8 cellular contexts compared by ENCODE assay signal in the genomic region with DNA sequence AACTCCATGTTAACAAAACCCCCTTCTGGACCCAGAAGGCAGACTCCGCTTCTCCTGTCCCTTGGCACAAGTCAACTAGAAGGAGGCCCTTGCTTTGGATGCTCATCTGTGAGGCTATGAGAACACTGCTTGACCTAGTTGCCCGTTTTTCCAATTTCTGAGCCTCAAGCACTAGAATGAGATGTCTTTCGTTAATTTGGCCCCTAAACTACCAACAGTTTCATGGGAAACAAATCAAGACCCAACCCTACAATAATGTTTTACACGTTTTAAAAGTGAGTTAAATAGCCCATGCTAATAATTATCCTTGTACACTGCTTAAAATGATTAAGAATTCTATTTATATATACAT. TPM values are rescaled to one million over a fixed set of nuclear protein-coding genes. Genes with fewer than 3 reads are reported as not detected.
DNase-seq lines count a peak whose midpoint lies in the region; ATAC-seq and TF ChIP-seq lines count a peak whose summit lies in the region.

No MANE protein-coding gene starts in this region.

- H3K4me1 Mint-ChIP-seq in T-helper 2 cell treated with Interferon-gamma antibody and Interleukin-4, amounts not matched to agents 5 μg/mL and 100 μg/mL, for 36 hours (ENCODE audit: low read depth), result peaks cover 35% of the 10 kb centered on the region

- TF ChIP-seq POLR2A in adrenal gland (IDR thresholded peaks at IDR 0.05), result no peak

- peaks cover 0 to 10% of the 10 kb centered on the region in 2 donors for H3K4me1 ChIP-seq in adrenal gland (replicated peaks in 1 of 2)
- peaks cover 6 to 13% of the 10 kb centered on the region in 2 donors for H3K4me1 ChIP-seq in left lung
- peaks cover 3 to 13% of the 10 kb centered on the region in 2 donors for H3K4me1 ChIP-seq in thoracic aorta (ENCODE audit: control insufficient read depth in 1 of 2, low read depth in 2 of 2)

- no peak for DNase-seq in T-helper 2 cell treated with Interferon-gamma antibody and Interleukin-4, amounts not matched to agents 5 μg/mL and 100 μg/mL, for 36 hours (ENCODE audit: low spot score)
- no peak for DNase-seq in T-helper 2 cell
- no peak for DNase-seq in adrenal gland
- DNase-seq in left lung, result no peak
- DNase-seq in thoracic aorta (ENCODE audit: low spot score), result no peak
- DNase-seq in sciatic nerve (ENCODE audit: low spot score), result no peak
- no peak for DNase-seq in UCSD-AML1 (lab: John Stamatoyannopoulos, UW; ENCODE audit: unreplicated experiment)

- peaks cover 15% of the 10 kb centered on the region for H3K9me3 Mint-ChIP-seq in T-helper 2 cell treated with Interferon-gamma antibody and Interleukin-4, amounts not matched to agents 5 μg/mL and 100 μg/mL, for 36 hours

- peaks cover 17% of the 10 kb centered on the region for H3K36me3 Mint-ChIP-seq in T-helper 2 cell treated with Interferon-gamma antibody and Interleukin-4, amounts not matched to agents 5 μg/mL and 100 μg/mL, for 36 hours (ENCODE audit: low read depth)

- peak overlapping the region; percentile 97 for H3K27ac Mint-ChIP-seq in T-helper 2 cell treated with Interferon-gamma antibody and Interleukin-4, amounts not matched to agents 5 μg/mL and 100 μg/mL, for 36 hours

- H3K27me3 ChIP-seq in adrenal gland, result no peaks in the 10 kb centered on the region
- no peaks in the 10 kb centered on the region for H3K27me3 ChIP-seq in left lung
- H3K27me3 ChIP-seq in thoracic aorta (replicated peaks; ENCODE audit: insufficient read depth), result no peaks in the 10 kb centered on the region

- no peaks in the 10 kb centered on the region for H3K27me3 Mint-ChIP-seq in T-helper 2 cell treated with Interferon-gamma antibody and Interleukin-4, amounts not matched to agents 5 μg/mL and 100 μg/mL, for 36 hours (ENCODE audit: low read depth)

- H3K27ac ChIP-seq in adrenal gland (peak overlapping the region; percentile 69 to 97 (median 95)), left lung (peak overlapping the region; percentile 100), thoracic aorta (peak overlapping the region; percentile 95 to 97)

- peak overlapping the region; percentile 86 for H3K4me3 Mint-ChIP-seq in T-helper 2 cell treated with Interferon-gamma antibody and Interleukin-4, amounts not matched to agents 5 μg/mL and 100 μg/mL, for 36 hours

- TF ChIP-seq CTCF in adrenal gland (IDR thresholded peaks at IDR 0.05) (no peak), left lung (IDR thresholded peaks at IDR 0.05) (no peak), thoracic aorta (IDR thresholded peaks at IDR 0.05) (no peak)

- intact Hi-C loops in adrenal gland (cut with DNase I) (loop anchor here in 1 of 2 donors (10.0 kb wide), 2 partner anchors 401 to 419 kb away; no protein-coding TSS in a partner anchor), left lung (cut with DNase I) (loop anchor here in 1 of 2 donors (10.0 kb wide), 1 partner anchor 279 kb away; no protein-coding TSS in a partner anchor), sciatic nerve (cut with DNase I) (loop anchor here (10.0 kb wide), 2 partner anchors 419 to 481 kb away; no protein-coding TSS in a partner anchor)

- H3K36me3 ChIP-seq in adrenal gland (replicated peaks in 1 of 2), result no peaks in the 10 kb centered on the region
- H3K36me3 ChIP-seq in left lung, result no peaks in the 10 kb centered on the region
- H3K36me3 ChIP-seq in thoracic aorta, result no peaks in the 10 kb centered on the region

- no peaks in the 10 kb centered on the region for H3K9me3 ChIP-seq in adrenal gland (replicated peaks in 1 of 3)
- H3K9me3 ChIP-seq in left lung, result no peaks in the 10 kb centered on the region
- no peaks in the 10 kb centered on the region for H3K9me3 ChIP-seq in thoracic aorta

- H3K4me3 ChIP-seq in adrenal gland (peak overlapping the region; percentile 46 to 93 (median 68)), left lung (peak overlapping the region; percentile 64 to 80), thoracic aorta (peak overlapping the region; percentile 93)

- no peak for ATAC-seq in left lung
- ATAC-seq in thoracic aorta (ENCODE audit: insufficient number of reproducible peaks, low FRiP score, low read depth), result no peak
- ATAC-seq in GM19397 (IDR thresholded peaks at IDR 0.05; ENCODE audit: unreplicated experiment), result no peak
- ATAC-seq in sciatic nerve, result no peak

- 71 to 81% (median 75%) methylated on average over 4 of the region's 4 CpGs for WGBS in adrenal gland, 4 donors

RNA-seq across cellular contexts. Expression of a gene that starts 2.2 kb away (rescaled TPM):
- total RNA-seq in adrenal gland, result 10 to 100 TPM; 16.7 to 35.5 (median 31.1) TPM
- 10 to 100 TPM in 2 of 3 donors, 1 to 10 TPM in 1; 7.5 to 15.8 (median 10.2) TPM for polyA plus RNA-seq in adrenal gland
- 10 to 100 TPM; 73.2 to 98.0 TPM for total RNA-seq in left lung
- total RNA-seq in thoracic aorta, result 10 to 100 TPM; 56.5 to 58.1 TPM
- 148 TPM for total RNA-seq in sciatic nerve
